In genomic region chr6:150139533-150139932, GRCh38 we compare ENCODE assay signal across 1 cellular context.
TF ChIP-seq lines count a peak whose summit lies in the region.

No MANE protein-coding gene starts in this region.

TF ChIP-seq in HEK293, 187 proteins besides CTCF, POLR2A, EP300 and RAD21 (continued from another document):
- TF ChIP-seq ZSCAN5A (tag by site-specific recombination; IDR thresholded peaks at IDR 0.05), result no peak
- TF ChIP-seq SCRT2 (tag by site-specific recombination; IDR thresholded peaks at IDR 0.05), result no peak
- 0 out of 2 replicates have a peak, but pooled peaks have one; percentile 30 for TF ChIP-seq ZSCAN23 (tag by site-specific recombination; IDR thresholded peaks at IDR 0.05)
- TF ChIP-seq ZNF626 (tag by site-specific recombination; IDR thresholded peaks at IDR 0.05), result no peak
- peak; percentile 77 for TF ChIP-seq GLIS1 (tag by site-specific recombination; IDR thresholded peaks at IDR 0.05)
- TF ChIP-seq ZNF37A (tag by site-specific recombination; IDR thresholded peaks at IDR 0.05), result no peak
- TF ChIP-seq BCL11B (tag by site-specific recombination; IDR thresholded peaks at IDR 0.05; ENCODE audit: low read depth), result peak; percentile 42; the same call in 1 of the 2 replicates
